11 cellular contexts compared by ENCODE assay signal in genomic region chr10:22435650-22436049, GRCh38.
DNase-seq lines count a peak whose midpoint lies in the region; ATAC-seq and TF ChIP-seq lines count a peak whose summit lies in the region.
"Had no signal": no experiment of that assay in that cellular context is flagged by ENCODE, and none has a peak within 500 bp of the region (broad histone marks: within the 10 kb centered on the region; RNA-seq: fewer than 3 reads in every experiment).

No MANE protein-coding gene starts in this region.

- no peaks in the 10 kb centered on the region for H3K36me3 Mint-ChIP-seq in CD4-positive, CD25-positive, alpha-beta regulatory T cell
- H3K36me3 Mint-ChIP-seq in GM23338 (ENCODE audit: low read depth) (no peaks in the 10 kb centered on the region), nephron (ENCODE audit: low read depth) (no peaks in the 10 kb centered on the region)
- H3K36me3 Mint-ChIP-seq in activated T-helper 2 cell treated with anti-CD3 and anti-CD28 coated beads, Interferon-gamma antibody, Interleukin-2, Interleukin-4, amounts not matched to agents 10 μg/mL and 5 μg/mL and 100 μg/mL, durations not matched to agents 14 hours and 24 hours and 36 hours (ENCODE audit: low read depth), result peaks cover 4% of the 10 kb centered on the region

- H3K36me3 ChIP-seq in CD4-positive, CD25-positive, alpha-beta regulatory T cell (ENCODE audit: control insufficient read depth, insufficient read depth, low read length), result no peaks in the 10 kb centered on the region
- H3K36me3 ChIP-seq in GM23338 (ENCODE audit: insufficient read depth), result no peaks in the 10 kb centered on the region
- no peaks in the 10 kb centered on the region for H3K36me3 ChIP-seq in thyroid gland
- H3K36me3 ChIP-seq in MM.1S (replicated peaks; ENCODE audit: insufficient read depth, low read length), result no peaks in the 10 kb centered on the region
- H3K36me3 ChIP-seq: sigmoid colon had no signal

- H2AFZ ChIP-seq in GM23338 (no peak overlapping the region), MM.1S (ENCODE audit: low read length) (no peak overlapping the region)

- no peak overlapping the region for H3K4me2 ChIP-seq in GM23338
- no peak overlapping the region for H3K4me2 ChIP-seq in MM.1S (ENCODE audit: low read depth, low read length)

- H3K4me1 ChIP-seq in CD4-positive, CD25-positive, alpha-beta regulatory T cell (ENCODE audit: control insufficient read depth, insufficient read depth, low read length, poor library complexity, severe bottlenecking), result peaks cover 22% of the 10 kb centered on the region
- H3K4me1 ChIP-seq in GM23338 (ENCODE audit: insufficient read depth) (peaks cover 14% of the 10 kb centered on the region), thyroid gland (peaks cover 10 to 28% of the 10 kb centered on the region in 2 donors), MM.1S (ENCODE audit: low read length) (peaks cover 7% of the 10 kb centered on the region; the same call in 1 of the 2 replicates)

- H3K27me3 ChIP-seq in CD4-positive, CD25-positive, alpha-beta regulatory T cell (ENCODE audit: control insufficient read depth, insufficient read depth, low read length), result peaks cover 3% of the 10 kb centered on the region
- peaks cover 66% of the 10 kb centered on the region for H3K27me3 ChIP-seq in GM23338 (ENCODE audit: insufficient read depth)
- no peaks in the 10 kb centered on the region for H3K27me3 ChIP-seq in thyroid gland
- H3K27me3 ChIP-seq in MM.1S (replicated peaks; ENCODE audit: insufficient read depth, low read length), result no peaks in the 10 kb centered on the region
- H3K27me3 ChIP-seq: sigmoid colon had no signal

- peaks cover 10% of the 10 kb centered on the region; the same call in 1 of the 2 replicates for H3F3A ChIP-seq in GM23338 (replicated peaks; ENCODE audit: low read depth)
- peaks cover 21% of the 10 kb centered on the region for H3F3A ChIP-seq in MM.1S (ENCODE audit: insufficient read depth, low read length)

- H3K79me2 ChIP-seq in GM23338 (replicated peaks; ENCODE audit: insufficient read depth) (no peaks in the 10 kb centered on the region), MM.1S (ENCODE audit: low read length) (no peaks in the 10 kb centered on the region)

- 89 to 99% methylated on average over 10 of the region's 10 CpGs for WGBS in thyroid gland, 2 donors

- H3K9me2 ChIP-seq in GM23338 (ENCODE audit: insufficient read depth) (no peaks in the 10 kb centered on the region), MM.1S (replicated peaks; ENCODE audit: insufficient read depth, low read length) (no peaks in the 10 kb centered on the region)

- intact Hi-C loops in activated T-helper 2 cell treated with anti-CD3 and anti-CD28 coated beads, Interferon-gamma antibody, Interleukin-2, Interleukin-4, amounts not matched to agents 10 μg/mL and 5 μg/mL and 100 μg/mL, durations not matched to agents 14 hours and 24 hours and 36 hours (cut with micrococcal nuclease), result loop anchor here (1.0 to 10.0 kb wide), 12 partner anchors 42 to 659 kb away; partner anchors contain the start of genes BMI1, DNAJC1 and MSRB2
- intact Hi-C loops in thyroid gland (cut with DNase I), result loop anchor here (5.0 kb wide), 1 partner anchor 93 kb away; no protein-coding TSS in a partner anchor

- peak overlapping the region; percentile 39 for H3K4me3 ChIP-seq in CD4-positive, CD25-positive, alpha-beta regulatory T cell (ENCODE audit: low read depth, low read length)
- H3K4me3 ChIP-seq in GM23338 (no peak overlapping the region), thyroid gland (replicated peaks in 1 of 3) (no peak overlapping the region), MM.1S (ENCODE audit: low read length) (no peak overlapping the region)

- TF ChIP-seq CTCF in GM23338 (conservative IDR thresholded peaks at IDR 0.05; ENCODE audit: low read depth in 2 of 2) (no peak), nephron (IDR thresholded peaks at IDR 0.05; ENCODE audit: unreplicated experiment in 3 of 3) (no peak), thyroid gland (IDR thresholded peaks at IDR 0.05) (no peak), MM.1S (IDR thresholded peaks at IDR 0.05; ENCODE audit: low read length) (no peak)

- H3K9me3 Mint-ChIP-seq in CD4-positive, CD25-positive, alpha-beta regulatory T cell, result peaks cover 0 to 3% (median 0%) of the 10 kb centered on the region in 7 donors
- H3K9me3 Mint-ChIP-seq in GM23338 (no peaks in the 10 kb centered on the region), nephron (no peaks in the 10 kb centered on the region)
- H3K9me3 Mint-ChIP-seq in activated T-helper 2 cell treated with anti-CD3 and anti-CD28 coated beads, Interferon-gamma antibody, Interleukin-2, Interleukin-4, amounts not matched to agents 10 μg/mL and 5 μg/mL and 100 μg/mL, durations not matched to agents 14 hours and 24 hours and 36 hours, result no peaks in the 10 kb centered on the region

- TF ChIP-seq POLR2A in thyroid gland (IDR thresholded peaks at IDR 0.05), result no peak

- DNase-seq in CD4-positive, CD25-positive, alpha-beta regulatory T cell, result no peak
- DNase-seq in GM23338 (ENCODE audit: low spot score), result no peak
- DNase-seq in activated T-helper 2 cell treated with anti-CD3 and anti-CD28 coated beads, Interferon-gamma antibody, Interleukin-2, Interleukin-4, amounts not matched to agents 10 μg/mL and 5 μg/mL and 100 μg/mL, durations not matched to agents 14 hours and 24 hours and 36 hours (ENCODE audit: low spot score), result no peak
- no peak for DNase-seq in SHP77 treated with DMSO at 0.1 percent for 48 hours (lab: John Stamatoyannopoulos, UW)
- no peak for DNase-seq in thyroid gland
- DNase-seq in MM.1S, result no peak
- DNase-seq: NCI-H1105, NCI-H446 treated with DMSO at 0.1 percent for 48 hours, sigmoid colon had no signal

- H3K9me3 ChIP-seq in CD4-positive, CD25-positive, alpha-beta regulatory T cell (ENCODE audit: control insufficient read depth in 2 of 2, low read length in 2 of 2), result no peaks in the 10 kb centered on the region
- H3K9me3 ChIP-seq in thyroid gland (no peaks in the 10 kb centered on the region), MM.1S (replicated peaks; ENCODE audit: insufficient read depth, low read length) (no peaks in the 10 kb centered on the region)
- H3K9me3 ChIP-seq: sigmoid colon had no signal

- no peak for ATAC-seq in CD4-positive, CD25-positive, alpha-beta regulatory T cell (ENCODE audit: low read depth in 2 of 2)
- ATAC-seq in GM23338, result no peak
- no peak for ATAC-seq in esophagus mucosa

- H3K27me3 Mint-ChIP-seq in CD4-positive, CD25-positive, alpha-beta regulatory T cell, result peaks cover 25% of the 10 kb centered on the region
- H3K27me3 Mint-ChIP-seq in GM23338 (ENCODE audit: insufficient read depth, low read depth, poor library complexity) (peaks cover 49% of the 10 kb centered on the region), nephron (ENCODE audit: low read depth) (no peaks in the 10 kb centered on the region)
- H3K27me3 Mint-ChIP-seq in activated T-helper 2 cell treated with anti-CD3 and anti-CD28 coated beads, Interferon-gamma antibody, Interleukin-2, Interleukin-4, amounts not matched to agents 10 μg/mL and 5 μg/mL and 100 μg/mL, durations not matched to agents 14 hours and 24 hours and 36 hours (ENCODE audit: low read depth), result peaks cover 3% of the 10 kb centered on the region

- no peak overlapping the region for H3K9ac ChIP-seq in MM.1S (ENCODE audit: low read length)

- H3K4me3 Mint-ChIP-seq in CD4-positive, CD25-positive, alpha-beta regulatory T cell, result peak overlapping the region; percentile 78 to 96 (median 92)
- peak overlapping the region; percentile 52; the same call in 2 of the 3 replicates for H3K4me3 Mint-ChIP-seq in GM23338
- H3K4me3 Mint-ChIP-seq in activated T-helper 2 cell treated with anti-CD3 and anti-CD28 coated beads, Interferon-gamma antibody, Interleukin-2, Interleukin-4, amounts not matched to agents 10 μg/mL and 5 μg/mL and 100 μg/mL, durations not matched to agents 14 hours and 24 hours and 36 hours (ENCODE audit: low read depth), result peak overlapping the region; percentile 20
- peak overlapping the region; percentile 69 to 75 (median 70) for H3K4me3 Mint-ChIP-seq in nephron

- peak overlapping the region; percentile 25 for H3K27ac ChIP-seq in CD4-positive, CD25-positive, alpha-beta regulatory T cell (ENCODE audit: insufficient read depth, low read length, poor library complexity, severe bottlenecking)
- H3K27ac ChIP-seq in GM23338 (ENCODE audit: low read depth), result no peak overlapping the region
- no peak overlapping the region for H3K27ac ChIP-seq in thyroid gland
- H3K27ac ChIP-seq in MM.1S (ENCODE audit: low read length), result no peak overlapping the region

- peaks cover 17 to 36% (median 21%) of the 10 kb centered on the region in 4 donors for H3K4me1 Mint-ChIP-seq in CD4-positive, CD25-positive, alpha-beta regulatory T cell
- H3K4me1 Mint-ChIP-seq in GM23338, result peaks cover 14% of the 10 kb centered on the region
- peaks cover 41% of the 10 kb centered on the region for H3K4me1 Mint-ChIP-seq in activated T-helper 2 cell treated with anti-CD3 and anti-CD28 coated beads, Interferon-gamma antibody, Interleukin-2, Interleukin-4, amounts not matched to agents 10 μg/mL and 5 μg/mL and 100 μg/mL, durations not matched to agents 14 hours and 24 hours and 36 hours (ENCODE audit: low read depth)
- peaks cover 41% of the 10 kb centered on the region for H3K4me1 Mint-ChIP-seq in nephron

- peak overlapping the region in 2 of 3 donors; percentile 96 to 97 for H3K27ac Mint-ChIP-seq in CD4-positive, CD25-positive, alpha-beta regulatory T cell
- no peak overlapping the region for H3K27ac Mint-ChIP-seq in GM23338
- H3K27ac Mint-ChIP-seq in activated T-helper 2 cell treated with anti-CD3 and anti-CD28 coated beads, Interferon-gamma antibody, Interleukin-2, Interleukin-4, amounts not matched to agents 10 μg/mL and 5 μg/mL and 100 μg/mL, durations not matched to agents 14 hours and 24 hours and 36 hours, result no peak overlapping the region
- H3K27ac Mint-ChIP-seq in nephron, result peak overlapping the region; percentile 30 to 69 (median 51)

- 0 out of 2 replicates have a peak, but pooled peaks cover 12% of the 10 kb centered on the region for H4K20me1 ChIP-seq in GM23338 (replicated peaks; ENCODE audit: insufficient read depth)
- no peaks in the 10 kb centered on the region for H4K20me1 ChIP-seq in MM.1S (ENCODE audit: insufficient read depth, low read length)

TF ChIP-seq in GM23338, 12 proteins besides CTCF, POLR2A, EP300 and RAD21:
- TF ChIP-seq ZNF114 (CRISPR knock-in tag; IDR thresholded peaks at IDR 0.05), result no peak
- TF ChIP-seq JUNB (IDR thresholded peaks at IDR 0.05; ENCODE audit: unreplicated experiment), result no peak
TF ChIP-seq in GM23338: peak in this region for 0.

Comparison
In these comparisons a context has a peak if more than half of its experiments do, and no peak if none do; other contexts are left out.
1. H3K27ac Mint-ChIP-seq: peak in CD4-positive, CD25-positive, alpha-beta regulatory T cell (2 of 3) and nephron (3 of 3); none in GM23338 (single experiment) and activated T-helper 2 cell treated with anti-CD3 and anti-CD28 coated beads, Interferon-gamma antibody, Interleukin-2, Interleukin-4, amounts not matched to agents 10 μg/mL and 5 μg/mL and 100 μg/mL, durations not matched to agents 14 hours and 24 hours and 36 hours (single experiment).
2. H3K4me3 Mint-ChIP-seq: peak in every context shown above with its lines; median percentile 92 in CD4-positive, CD25-positive, alpha-beta regulatory T cell; 70 in nephron; 52 in GM23338; 20 in activated T-helper 2 cell treated with anti-CD3 and anti-CD28 coated beads, Interferon-gamma antibody, Interleukin-2, Interleukin-4, amounts not matched to agents 10 μg/mL and 5 μg/mL and 100 μg/mL, durations not matched to agents 14 hours and 24 hours and 36 hours.